30 cellular contexts compared by ENCODE assay signal in the genomic region with DNA sequence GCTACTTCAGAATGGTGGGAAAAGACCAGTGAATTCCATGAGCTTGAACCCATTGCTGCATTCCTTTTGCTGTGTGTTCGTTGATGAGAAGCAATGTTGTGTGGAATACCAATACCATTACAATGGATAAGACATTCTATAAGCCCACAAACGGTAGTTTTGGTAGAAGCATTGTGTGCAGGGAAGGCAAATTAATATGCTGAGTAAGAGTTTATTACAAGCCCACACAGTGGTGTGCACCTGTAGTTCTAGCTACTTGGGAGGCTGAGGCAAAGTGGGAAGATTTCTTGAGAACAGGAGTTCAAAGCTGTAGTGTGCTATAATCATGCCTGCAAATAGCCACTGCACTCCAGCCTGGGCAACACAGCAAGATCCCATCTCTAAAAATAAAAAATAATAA.
"Had no signal": no experiment of that assay in that cellular context is flagged by ENCODE, and none has a peak within 500 bp of the region (broad histone marks: within the 10 kb centered on the region; RNA-seq: fewer than 3 reads in every experiment).

No MANE protein-coding gene starts in this region.

- H3K27ac Mint-ChIP-seq: naive thymus-derived CD4-positive, alpha-beta T cell; natural killer cell; nephron; stimulated activated memory B cell treated with anti-CD40 and anti-IgM and Interleukin-4, amounts not matched to agents 10 μg/mL and 1 μg/mL and 100 μg/mL, for 72 hours; stimulated activated naive CD8-positive, alpha-beta T cell treated with anti-CD3 and anti-CD28 coated beads, Interleukin-15, amount 100 ng/mL, for 72 hours; type B pancreatic cell had no signal

- H3K9me3 ChIP-seq: neutrophil, pancreas, prostate gland, spleen, suprapubic skin, testis, tibial artery, transverse colon, upper lobe of right lung, uterus had no signal

- H3K9me3 Mint-ChIP-seq: naive thymus-derived CD4-positive, alpha-beta T cell; natural killer cell; nephron; neural crest cell; stimulated activated memory B cell treated with anti-CD40 and anti-IgM and Interleukin-4, amounts not matched to agents 10 μg/mL and 1 μg/mL and 100 μg/mL, for 72 hours; stimulated activated naive CD8-positive, alpha-beta T cell treated with anti-CD3 and anti-CD28 coated beads, Interleukin-15, amount 100 ng/mL, for 72 hours; type B pancreatic cell had no signal

- H3K27me3 Mint-ChIP-seq: stimulated activated memory B cell treated with anti-CD40 and anti-IgM and Interleukin-4, amounts not matched to agents 10 μg/mL and 1 μg/mL and 100 μg/mL, for 72 hours; stimulated activated naive CD8-positive, alpha-beta T cell treated with anti-CD3 and anti-CD28 coated beads, Interleukin-15, amount 100 ng/mL, for 72 hours; type B pancreatic cell had no signal

- FAIRE-seq: pancreas had no signal

- H3K4me2 ChIP-seq: smooth muscle cell had no signal

- ATAC-seq: naive thymus-derived CD4-positive, alpha-beta T cell; natural killer cell; pancreas; right cardiac atrium; sciatic nerve; stimulated activated memory B cell treated with anti-CD40 and anti-IgM and Interleukin-4, amounts not matched to agents 10 μg/mL and 1 μg/mL and 100 μg/mL, for 72 hours; stimulated activated naive CD8-positive, alpha-beta T cell treated with anti-CD3 and anti-CD28 coated beads, Interleukin-15, amount 100 ng/mL, for 72 hours; stimulated activated naive CD8-positive, alpha-beta T cell treated with anti-CD3 and anti-CD28 coated beads, Interleukin-15, Interleukin-2, amounts not matched to agents 100 U/mL and 50 U/mL, for 24 hours; upper lobe of right lung had no signal

- H3K4me1 ChIP-seq: pancreas, prostate gland, spleen, suprapubic skin, testis, tibial artery, transverse colon, upper lobe of right lung, uterus had no signal

- H3K36me3 Mint-ChIP-seq: naive thymus-derived CD4-positive, alpha-beta T cell; natural killer cell; stimulated activated memory B cell treated with anti-CD40 and anti-IgM and Interleukin-4, amounts not matched to agents 10 μg/mL and 1 μg/mL and 100 μg/mL, for 72 hours; type B pancreatic cell had no signal

- H3K4me3 ChIP-seq: pancreas, prostate gland, skin epidermis, smooth muscle cell, spleen, suprapubic skin, testis, tibial artery, transverse colon, upper lobe of right lung, uterus had no signal

- H3K4me3 Mint-ChIP-seq: naive thymus-derived CD4-positive, alpha-beta T cell; natural killer cell; nephron; neural crest cell; stimulated activated memory B cell treated with anti-CD40 and anti-IgM and Interleukin-4, amounts not matched to agents 10 μg/mL and 1 μg/mL and 100 μg/mL, for 72 hours; stimulated activated naive CD8-positive, alpha-beta T cell treated with anti-CD3 and anti-CD28 coated beads, Interleukin-15, amount 100 ng/mL, for 72 hours; type B pancreatic cell had no signal

- H3K27ac ChIP-seq: neutrophil, pancreas, prostate gland, skin epidermis, spleen, suprapubic skin, testis, tibial artery, transverse colon, upper lobe of right lung, uterus had no signal

- H3K4me1 Mint-ChIP-seq: natural killer cell; nephron; neural crest cell; stimulated activated memory B cell treated with anti-CD40 and anti-IgM and Interleukin-4, amounts not matched to agents 10 μg/mL and 1 μg/mL and 100 μg/mL, for 72 hours; stimulated activated naive CD8-positive, alpha-beta T cell treated with anti-CD3 and anti-CD28 coated beads, Interleukin-15, amount 100 ng/mL, for 72 hours had no signal

- DNase-seq: naive thymus-derived CD4-positive, alpha-beta T cell; natural killer cell; nucleus accumbens; pancreas; right cardiac atrium; spleen; stimulated activated CD4-positive, alpha-beta T cell treated with anti-CD3 and anti-CD28 coated beads, Interleukin-12 subunit alpha, Interleukin-12 subunit beta, amount 100 ng/mL, for 4 hours; stimulated activated CD4-positive, alpha-beta T cell treated with anti-CD3 and anti-CD28 coated beads, Interleukin-1b, Interleukin-23, amount 100 ng/mL, for 48 hours; stimulated activated CD4-positive, alpha-beta T cell treated with anti-CD3 and anti-CD28 coated beads, Interleukin-4, amount 100 ng/mL, for 1 hour; stimulated activated CD4-positive, alpha-beta T cell treated with anti-CD3 and anti-CD28 coated beads, Interleukin-4, amount 100 ng/mL, for 4 hours; stimulated activated CD8-positive, alpha-beta memory T cell treated with anti-CD3 and anti-CD28 coated beads, Interleukin-4, amount 100 ng/mL, for 48 hours; stimulated activated naive CD4-positive, alpha-beta T cell; stimulated activated naive CD8-positive, alpha-beta T cell treated with anti-CD3 and anti-CD28 coated beads, Interleukin-15, amount 100 ng/mL, for 72 hours; stimulated activated naive CD8-positive, alpha-beta T cell treated with anti-CD3 and anti-CD28 coated beads, Interleukin-15, Interleukin-2, amounts not matched to agents 100 U/mL and 50 U/mL, for 24 hours; substantia nigra; testis; tibial artery; upper lobe of right lung; uterus had no signal

- H3K36me3 ChIP-seq: neutrophil, pancreas, prostate gland, spleen, suprapubic skin, tibial artery, transverse colon, upper lobe of right lung, uterus had no signal

- H3K27me3 ChIP-seq: neutrophil, pancreas, spleen, suprapubic skin, testis, tibial artery, transverse colon, upper lobe of right lung, uterus had no signal
